13 cellular contexts compared by ENCODE assay signal in genomic region chr13:112905619-112905989, GRCh38.
DNase-seq lines count a peak whose midpoint lies in the region; ATAC-seq and TF ChIP-seq lines count a peak whose summit lies in the region.
"Had no signal": no experiment of that assay in that cellular context is flagged by ENCODE, and none has a peak within 500 bp of the region (broad histone marks: within the 10 kb centered on the region; RNA-seq: fewer than 3 reads in every experiment).

No MANE protein-coding gene starts in this region.

- H3K27ac ChIP-seq in GM23338 (ENCODE audit: low read depth) (peak overlapping the region; percentile 82), HUES48 (ENCODE audit: low read depth, low read length) (peak overlapping the region; percentile 89), endodermal cell (ENCODE audit: low read depth, low read length) (no peak overlapping the region), neuronal stem cell (replicated peaks; ENCODE audit: low read length) (peak overlapping the region; percentile 87)
- H3K27ac ChIP-seq: RWPE1, SJCRH30 had no signal

- no peak overlapping the region for H3K23ac ChIP-seq in neuronal stem cell (ENCODE audit: low read depth, low read length, poor library complexity)

- H2BK15ac ChIP-seq in neuronal stem cell (ENCODE audit: low read length) = no peak overlapping the region

- H4K91ac ChIP-seq in neuronal stem cell (ENCODE audit: low read depth, low read length, poor library complexity) = no peak overlapping the region

- no peaks in the 10 kb centered on the region for H3K9me2 ChIP-seq in GM23338 (ENCODE audit: insufficient read depth)

- H3K27me3 ChIP-seq in GM23338 (ENCODE audit: insufficient read depth) = no peaks in the 10 kb centered on the region
- H3K27me3 ChIP-seq in HUES48 (ENCODE audit: control insufficient read depth, insufficient read depth, low read length) = no peaks in the 10 kb centered on the region
- no peaks in the 10 kb centered on the region for H3K27me3 ChIP-seq in endodermal cell (ENCODE audit: control insufficient read depth, insufficient read depth, low read length, poor library complexity, severe bottlenecking)
- no peaks in the 10 kb centered on the region for H3K27me3 ChIP-seq in neuronal stem cell (ENCODE audit: control insufficient read depth in 3 of 3, insufficient read depth in 3 of 3, low read depth in 1 of 3, low read length in 3 of 3)

- H3K18ac ChIP-seq in neuronal stem cell (ENCODE audit: low read length) = peak overlapping the region; percentile 8

- ATAC-seq in GM23338 (no peak), HG03045 (IDR thresholded peaks at IDR 0.05; ENCODE audit: unreplicated experiment) (no peak), GM18861 (IDR thresholded peaks at IDR 0.05; ENCODE audit: unreplicated experiment) (no peak)

- peaks cover 18% of the 10 kb centered on the region for H3K27me3 Mint-ChIP-seq in GM23338 (ENCODE audit: insufficient read depth, low read depth, poor library complexity)
- no peaks in the 10 kb centered on the region for H3K27me3 Mint-ChIP-seq in endodermal cell (ENCODE audit: insufficient read depth)

- H3K4me1 ChIP-seq in GM23338 (ENCODE audit: insufficient read depth) (peaks cover 14% of the 10 kb centered on the region), HUES48 (ENCODE audit: control insufficient read depth, insufficient read depth, low read length) (peaks cover 38% of the 10 kb centered on the region), endodermal cell (ENCODE audit: control insufficient read depth, insufficient read depth, low read length) (peaks cover 2% of the 10 kb centered on the region), neuronal stem cell (ENCODE audit: control insufficient read depth in 2 of 2, insufficient read depth in 1 of 2, low read depth in 1 of 2, low read length in 2 of 2) (peaks cover 0 to 18% of the 10 kb centered on the region in 2 donors)
- H3K4me1 ChIP-seq: SJCRH30 had no signal

- H3K9me3 Mint-ChIP-seq in GM23338 (peaks cover 37% of the 10 kb centered on the region), endodermal cell (peaks cover 19% of the 10 kb centered on the region)
- H3K9me3 Mint-ChIP-seq: CD4-positive, alpha-beta T cell had no signal

- 89 to 96% methylated on average over 4 to 5 of the region's 5 CpGs for WGBS in endodermal cell (ENCODE audit: insufficient coverage in 1 of 2, insufficient read length in 1 of 2), 2 experiments
- no CpG with 5 or more reads among the region's 5 CpGs for WGBS in neuronal stem cell (ENCODE audit: extremely low coverage in 2 of 2, insufficient read length in 2 of 2, insufficient replicate concordance in 1 of 2), 2 donors

- no peak overlapping the region for H2BK120ac ChIP-seq in neuronal stem cell (ENCODE audit: low read depth, low read length)

- H3K79me1 ChIP-seq in neuronal stem cell (ENCODE audit: low read depth, low read length) = peaks cover 9% of the 10 kb centered on the region

- H2AFZ ChIP-seq in GM23338 = no peak overlapping the region
- no peak overlapping the region for H2AFZ ChIP-seq in neuronal stem cell (ENCODE audit: low read length)

- DNase-seq in GM23338 (ENCODE audit: low spot score) (no peak), endodermal cell (no peak), neuronal stem cell (ENCODE audit: low spot score) (no peak), T-helper 1 cell (no peak)
- DNase-seq: CD4-positive, alpha-beta T cell; DMS79; NCI-H1048; NCI-H1436 treated with DMSO at 0.1 percent for 48 hours; SJCRH30 had no signal

- H3K36me3 Mint-ChIP-seq in GM23338 (ENCODE audit: low read depth) = peaks cover 53% of the 10 kb centered on the region
- peaks cover 68% of the 10 kb centered on the region for H3K36me3 Mint-ChIP-seq in endodermal cell (ENCODE audit: low read depth)

- no peaks in the 10 kb centered on the region for H4K20me1 ChIP-seq in GM23338 (replicated peaks; ENCODE audit: insufficient read depth)

- no peak overlapping the region for H2BK5ac ChIP-seq in neuronal stem cell (ENCODE audit: low read length)

- no peak overlapping the region for H2AK5ac ChIP-seq in neuronal stem cell (ENCODE audit: low read depth, low read length)

- H3K9ac ChIP-seq in HUES48 (ENCODE audit: low read depth, low read length) (peak overlapping the region; percentile 2), endodermal cell (ENCODE audit: extremely low read depth, low read length, poor library complexity, severe bottlenecking) (no peak overlapping the region), neuronal stem cell (ENCODE audit: low read depth, low read length, poor library complexity) (no peak overlapping the region)

- H3K4me3 Mint-ChIP-seq in GM23338 (no peak overlapping the region), endodermal cell (peak overlapping the region; percentile 11)
- H3K4me3 Mint-ChIP-seq: CD4-positive, alpha-beta T cell had no signal

- H3K4me2 ChIP-seq in GM23338 (peak overlapping the region; percentile 57), neuronal stem cell (ENCODE audit: insufficient read depth, low read length, poor library complexity, severe bottlenecking) (no peak overlapping the region)

- H3K4ac ChIP-seq in neuronal stem cell (ENCODE audit: low read length) = no peak overlapping the region

- H4K8ac ChIP-seq in neuronal stem cell (ENCODE audit: low read depth, low read length) = no peak overlapping the region

- H3K27ac Mint-ChIP-seq in GM23338 (peak overlapping the region; percentile 98), endodermal cell (peak overlapping the region; percentile 95)
- H3K27ac Mint-ChIP-seq: CD4-positive, alpha-beta T cell had no signal

- peaks cover 7% of the 10 kb centered on the region; the same call in 1 of the 2 replicates for H3K36me3 ChIP-seq in GM23338 (ENCODE audit: insufficient read depth)
- 0 out of 2 replicates have a peak, but pooled peaks cover 13% of the 10 kb centered on the region for H3K36me3 ChIP-seq in HUES48 (ENCODE audit: control insufficient read depth, insufficient read depth, low read length)
- peaks cover 33% of the 10 kb centered on the region for H3K36me3 ChIP-seq in endodermal cell (ENCODE audit: control insufficient read depth, insufficient read depth, low read length)
- H3K36me3 ChIP-seq in neuronal stem cell (replicated peaks in 1 of 2; ENCODE audit: control insufficient read depth in 2 of 2, insufficient read depth in 2 of 2, low read length in 2 of 2) = peaks cover 0 to 26% of the 10 kb centered on the region in 2 donors
- H3K36me3 ChIP-seq: SJCRH30 had no signal

- H2BK12ac ChIP-seq in neuronal stem cell (ENCODE audit: low read length) = no peak overlapping the region

- H3K9me3 ChIP-seq in HUES48 (ENCODE audit: control insufficient read depth, insufficient read depth, low read length) = peaks cover 13% of the 10 kb centered on the region
- H3K9me3 ChIP-seq in endodermal cell (ENCODE audit: control insufficient read depth, low read length) = peaks cover 35% of the 10 kb centered on the region
- H3K9me3 ChIP-seq in neuronal stem cell (replicated peaks in 1 of 2; ENCODE audit: control insufficient read depth in 2 of 2, insufficient read depth in 1 of 2, low read depth in 1 of 2, low read length in 2 of 2) = peaks cover 19 to 21% of the 10 kb centered on the region in 2 donors
- H3K9me3 ChIP-seq: SJCRH30 had no signal

- H3K4me1 Mint-ChIP-seq in GM23338 (peaks cover 62% of the 10 kb centered on the region), endodermal cell (peaks cover 44% of the 10 kb centered on the region)

- H3K14ac ChIP-seq in neuronal stem cell (ENCODE audit: low read length) = no peak overlapping the region

- H3K4me3 ChIP-seq in GM23338 (0 out of 2 replicates have a peak overlapping the region, but pooled peaks have one; percentile 20), HUES48 (ENCODE audit: low read depth, low read length) (no peak overlapping the region), endodermal cell (ENCODE audit: low read length) (peak overlapping the region; percentile 13), neuronal stem cell (ENCODE audit: low read length in 2 of 2) (no peak overlapping the region)
- H3K4me3 ChIP-seq: SJCRH30 had no signal

- no peaks in the 10 kb centered on the region; the same call in 1 of the 2 replicates for H3K79me2 ChIP-seq in GM23338 (replicated peaks; ENCODE audit: insufficient read depth)

- no peak for TF ChIP-seq CTCF in GM23338 (conservative IDR thresholded peaks at IDR 0.05; ENCODE audit: low read depth in 2 of 2)
- no peak for TF ChIP-seq CTCF in endodermal cell (conservative IDR thresholded peaks at IDR 0.05)

- peaks cover 6% of the 10 kb centered on the region; the same call in 1 of the 2 replicates for H3F3A ChIP-seq in GM23338 (replicated peaks; ENCODE audit: low read depth)

Comparison
In these comparisons a context has a peak if more than half of its experiments do, and no peak if none do; other contexts are left out.
1. H3K4me3 ChIP-seq: peak in GM23338 (single experiment) and endodermal cell (single experiment); none in HUES48 (single experiment) and neuronal stem cell (0 of 2).